In genomic region chrX:119871245-119871598, GRCh38 we compare ENCODE assay signal across 9 cellular contexts. TPM values are rescaled to one million over a fixed set of nuclear protein-coding genes. Genes with fewer than 3 reads are reported as not detected.
DNase-seq lines count a peak whose midpoint lies in the region; ATAC-seq and TF ChIP-seq lines count a peak whose summit lies in the region.
"Had no signal": no experiment of that assay in that cellular context is flagged by ENCODE, and none has a peak within 500 bp of the region (broad histone marks: within the 10 kb centered on the region; RNA-seq: fewer than 3 reads in every experiment).

No MANE protein-coding gene starts in this region.

- BruUV-seq in IMR-90 (replicated peaks; lab: Mats Ljungman, UMichigan): no TSS peak

- H4K5ac ChIP-seq in IMR-90 (ENCODE audit: low read depth, low read length): peak overlapping the region; percentile 67

- H3K4me1 Mint-ChIP-seq in brain: peaks cover 34% of the 10 kb centered on the region

- H3K27ac Mint-ChIP-seq in brain: peak overlapping the region; percentile 93 to 100 (median 99)

- intact Hi-C loops in IMR-90 (cut with micrococcal nuclease): loop anchor here (2.0 to 5.0 kb wide), 2 partner anchors 80 to 264 kb away; partner anchors contain the start of genes NKRF and RPL39

- H3K36me3 Mint-ChIP-seq in brain: peaks cover 8% of the 10 kb centered on the region

- H2AK5ac ChIP-seq in IMR-90 (ENCODE audit: low read depth, low read length): 0 out of 2 replicates have a peak overlapping the region, but pooled peaks have one; percentile 8

- H2BK120ac ChIP-seq in IMR-90 (ENCODE audit: low read depth, low read length): no peak overlapping the region

- H3K23ac ChIP-seq in IMR-90 (ENCODE audit: low read depth, low read length): peak overlapping the region; percentile 46; the same call in 1 of the 2 replicates

- peaks cover 7% of the 10 kb centered on the region; the same call in 1 of the 2 replicates for H4K20me1 ChIP-seq in DND-41 (ENCODE audit: insufficient read depth, low read length)
- H4K20me1 ChIP-seq in IMR-90 (ENCODE audit: insufficient read depth, low read length): peaks cover 3% of the 10 kb centered on the region; the same call in 1 of the 2 replicates

- H3K79me1 ChIP-seq in IMR-90 (ENCODE audit: low read depth in 1 of 2, low read length in 2 of 2): peaks cover 0 to 11% of the 10 kb centered on the region in 2 experiments; a peak in 3 of 4 replicates

- H3K56ac ChIP-seq in IMR-90 (ENCODE audit: extremely low read depth, insufficient read depth, low read length): peak overlapping the region; percentile 75

- DNase-seq in DND-41: no peak
- DNase-seq in IMR-90: peak; percentile 7
- DNase-seq in left lobe of liver (ENCODE audit: low spot score): no peak
- no peak for DNase-seq in stimulated activated CD4-positive, alpha-beta T cell treated with anti-CD3 and anti-CD28 coated beads, Interleukin-15, amount 100 ng/mL, for 24 hours
- no peak for DNase-seq in NCI-H1930 (lab: John Stamatoyannopoulos, UW)

- no peak for TF ChIP-seq RAD21 in IMR-90 (IDR thresholded peaks at IDR 0.05; ENCODE audit: low read length)

- H3K27ac ChIP-seq in DND-41 (ENCODE audit: low read length) (peak overlapping the region; percentile 98), IMR-90 (ENCODE audit: insufficient read depth, low read length) (peak overlapping the region; percentile 81), thymus (ENCODE audit: low read depth) (peak overlapping the region; percentile 98)

- no peak overlapping the region for H2BK20ac ChIP-seq in IMR-90 (ENCODE audit: low read depth, low read length)

- peak overlapping the region; percentile 72 for H3K18ac ChIP-seq in IMR-90 (ENCODE audit: low read depth, low read length)

- 30% methylated on average over 9 of the region's 26 CpGs; no CpG with 5 or more reads in 1 of the 2 experiments for WGBS in IMR-90 (ENCODE audit: extremely low coverage in 2 of 2, insufficient read length in 1 of 2), 2 experiments
- WGBS in thymus: under 1% methylated on average over 26 of the region's 26 CpGs

- no peak for TF ChIP-seq POLR2A in IMR-90 (IDR thresholded peaks at IDR 0.05; ENCODE audit: low read depth, low read length)

- H3K4me3 Mint-ChIP-seq in brain: peak overlapping the region; percentile 94 to 99 (median 96)

- peak overlapping the region; percentile 72 for H3K4me2 ChIP-seq in DND-41 (ENCODE audit: insufficient read depth, low read length)
- H3K4me2 ChIP-seq in IMR-90 (ENCODE audit: low read depth, low read length): peak overlapping the region; percentile 89

- peak overlapping the region; percentile 76 for H3K4ac ChIP-seq in IMR-90 (ENCODE audit: low read depth, low read length)

- H3K4me3 ChIP-seq in DND-41 (ENCODE audit: low read depth in 1 of 2, low read length in 2 of 2): peak overlapping the region; percentile 61 to 77
- peak overlapping the region; percentile 89 for H3K4me3 ChIP-seq in IMR-90 (ENCODE audit: insufficient read depth, low read depth, low read length)
- H3K4me3 ChIP-seq in thymus (ENCODE audit: low read length): peak overlapping the region; percentile 74

- TF ChIP-seq CTCF in DND-41 (IDR thresholded peaks at IDR 0.05; ENCODE audit: borderline replicate concordance, extremely low read depth, low read length, poor library complexity, severe bottlenecking) (no peak), IMR-90 (conservative IDR thresholded peaks at IDR 0.05; ENCODE audit: low read depth, low read length) (no peak), brain (conservative IDR thresholded peaks at IDR 0.05) (no peak)

- H2BK5ac ChIP-seq in IMR-90 (ENCODE audit: low read depth, low read length, poor library complexity, severe bottlenecking): peak overlapping the region; percentile 69

- H4K8ac ChIP-seq in IMR-90 (ENCODE audit: low read depth in 2 of 2, low read length in 2 of 2): peak overlapping the region; percentile 72; a peak in 2 of 4 replicates

- no peak overlapping the region for H2BK15ac ChIP-seq in IMR-90 (ENCODE audit: low read depth, low read length)

- peak overlapping the region; percentile 43 for H3K14ac ChIP-seq in IMR-90 (replicated peaks; ENCODE audit: low read depth, low read length)

- ATAC-seq in DND-41 (ENCODE audit: insufficient read depth, low read depth): peak; percentile 24
- ATAC-seq in GM21526 (IDR thresholded peaks at IDR 0.05; ENCODE audit: low FRiP score, unreplicated experiment): peak; percentile 41
- peak; percentile 40 for ATAC-seq in IMR-90 (ENCODE audit: low read depth)
- peak; percentile 65 for ATAC-seq in left lobe of liver

- POLR2A ChIA-PET in IMR-90 (lab: Charles Lee; ENCODE audit: unreplicated experiment): no interaction called here

- peak overlapping the region; percentile 65 for H4K91ac ChIP-seq in IMR-90 (ENCODE audit: insufficient read depth, low read depth, low read length)

- H2AK9ac ChIP-seq in IMR-90 (replicated peaks; ENCODE audit: low read depth, low read length, poor library complexity): peak overlapping the region; percentile 96

- dilution Hi-C loops in IMR-90 (cut with HindIII; ENCODE audit: low sequenced_read_pairs, unreplicated experiment): no loop called here

- H3K9me3 ChIP-seq in DND-41 (ENCODE audit: insufficient read depth, low read length, severe bottlenecking): no peaks in the 10 kb centered on the region
- H3K9me3 ChIP-seq in IMR-90 (ENCODE audit: control insufficient read depth, insufficient read depth, low read length): no peaks in the 10 kb centered on the region
- no peaks in the 10 kb centered on the region for H3K9me3 ChIP-seq in thymus (ENCODE audit: control insufficient read depth)

- peaks cover 0 to 8% (median 0%) of the 10 kb centered on the region in 5 experiments for H3K9me3 Mint-ChIP-seq in brain

- H3K36me3 ChIP-seq in DND-41 (ENCODE audit: insufficient read depth, low read length) (peaks cover 15% of the 10 kb centered on the region), IMR-90 (ENCODE audit: control insufficient read depth, insufficient read depth, low read length) (no peaks in the 10 kb centered on the region; the same call in 1 of the 2 replicates), thymus (ENCODE audit: control insufficient read depth, insufficient read depth) (no peaks in the 10 kb centered on the region)

- H3K27me3 ChIP-seq in DND-41 (ENCODE audit: insufficient read depth, low read length, poor library complexity): no peaks in the 10 kb centered on the region
- H3K27me3 ChIP-seq in IMR-90 (ENCODE audit: control insufficient read depth, insufficient read depth, low read length): no peaks in the 10 kb centered on the region
- no peaks in the 10 kb centered on the region for H3K27me3 ChIP-seq in thymus (ENCODE audit: control insufficient read depth, insufficient read depth)

- H2AFZ ChIP-seq in DND-41 (ENCODE audit: low read depth, low read length) (peak overlapping the region; percentile 87), IMR-90 (replicated peaks; ENCODE audit: low read length, poor library complexity) (peak overlapping the region; percentile 94)

- H3K79me2 ChIP-seq in DND-41 (ENCODE audit: insufficient read depth, low read length): peaks cover 61% of the 10 kb centered on the region

- peaks cover 15% of the 10 kb centered on the region for H3K27me3 Mint-ChIP-seq in brain

- H3K9ac ChIP-seq in DND-41 (ENCODE audit: low read depth, low read length) (peak overlapping the region; percentile 94), IMR-90 (ENCODE audit: low read depth, low read length) (peak overlapping the region; percentile 87)

- peaks cover 29% of the 10 kb centered on the region for H3K4me1 ChIP-seq in DND-41 (ENCODE audit: insufficient read depth, low read length)
- H3K4me1 ChIP-seq in IMR-90 (ENCODE audit: control insufficient read depth, insufficient read depth, low read length): no peaks in the 10 kb centered on the region
- H3K4me1 ChIP-seq in thymus (ENCODE audit: control insufficient read depth, insufficient read depth, low read length): peaks cover 4% of the 10 kb centered on the region

- H3K9me1 ChIP-seq in IMR-90 (ENCODE audit: insufficient read depth, low read length): no peaks in the 10 kb centered on the region

- in situ Hi-C loops in IMR-90 (cut with MboI; ENCODE audit: low sequenced_read_pairs): no loop called here

- CTCF ChIA-PET in IMR-90 (lab: Yijun Ruan, JAX): interaction anchor here (0.6 to 1.3 kb wide), 2 partner anchors 9 to 16 kb away, joined by 3 to 4 read pairs; no protein-coding TSS in a partner anchor

TF ChIP-seq in IMR-90, 13 proteins besides CTCF, POLR2A, EP300 and RAD21:
- TF ChIP-seq CEBPB (IDR thresholded peaks at IDR 0.05; ENCODE audit: low read depth, low read length) (no peak), RFX5 (IDR thresholded peaks at IDR 0.05; ENCODE audit: low read depth, low read length) (no peak), BHLHE40 (IDR thresholded peaks at IDR 0.05; ENCODE audit: low read depth, low read length) (no peak), RCOR1 (IDR thresholded peaks at IDR 0.05; ENCODE audit: insufficient replicate concordance, low read length) (no peak), MAFK (IDR thresholded peaks at IDR 0.05; ENCODE audit: low read depth, low read length) (no peak), MXI1 (IDR thresholded peaks at IDR 0.05; ENCODE audit: borderline replicate concordance, low read depth, low read length) (no peak), SMC3 (IDR thresholded peaks at IDR 0.05; ENCODE audit: low read depth, low read length) (no peak)

RNA-seq across cellular contexts. Expression of gene RNF113A, which starts 0.3 kb away (rescaled TPM):
- total RNA-seq in IMR-90 (2012; rRNA removed) (16.5 and 20.6 TPM in 2 replicates), left lobe of liver (6.7 TPM)
- polyA plus RNA-seq in IMR-90 (2012; rRNA removed) (15.9 and 17.0 TPM in 2 replicates), brain (ENCODE audit: insufficient read depth, low read depth, low replicate concordance) (19.2 TPM), thymus (34.3 TPM)
- polyA plus RNA-seq in IMR-90 (2012; cell fraction: cytosol; rRNA removed): 10.5 and 11.2 TPM in 2 replicates
- 4.4 and 6.8 TPM in 2 replicates for polyA plus RNA-seq in IMR-90 (2012; cell fraction: nucleus; rRNA removed; ENCODE audit: low replicate concordance)

RNA-seq across cellular contexts. Expression of gene NDUFA1, which starts 0.4 kb away (rescaled TPM):
- 12.5 and 47.5 TPM in 2 replicates for total RNA-seq in IMR-90 (2012; rRNA removed)
- polyA plus RNA-seq in IMR-90 (2012; rRNA removed): 90.1 and 104 TPM in 2 replicates
- polyA plus RNA-seq in IMR-90 (2012; cell fraction: cytosol; rRNA removed): 9.7 and 28.6 TPM in 2 replicates
- 1.9 and 15.3 TPM in 2 replicates for polyA plus RNA-seq in IMR-90 (2012; cell fraction: nucleus; rRNA removed; ENCODE audit: low replicate concordance)
- 157 TPM for polyA plus RNA-seq in brain (ENCODE audit: insufficient read depth, low read depth, low replicate concordance)
- 62.6 TPM for total RNA-seq in left lobe of liver
- polyA plus RNA-seq in thymus: 120 TPM

RNA-seq across cellular contexts. Expression of gene UPF3B, which starts 18.5 kb away (rescaled TPM):
- total RNA-seq in IMR-90 (2012; rRNA removed) (0.54 and 1.4 TPM in 2 replicates), left lobe of liver (2.9 TPM)
- polyA plus RNA-seq in IMR-90 (2012; rRNA removed) (6.0 and 6.4 TPM in 2 replicates), brain (ENCODE audit: insufficient read depth, low read depth, low replicate concordance) (5.7 TPM), thymus (13.7 TPM)
- polyA plus RNA-seq in IMR-90 (2012; cell fraction: cytosol; rRNA removed): 0.88 and 1.1 TPM in 2 replicates
- 0.84 and 4.6 TPM in 2 replicates for polyA plus RNA-seq in IMR-90 (2012; cell fraction: nucleus; rRNA removed; ENCODE audit: low replicate concordance)

RNA-seq across cellular contexts. Expression of gene AKAP14, which starts 24.5 kb away (rescaled TPM):
- total RNA-seq in IMR-90 (2012; rRNA removed): not detected in 2 replicates
- not detected in 2 replicates for polyA plus RNA-seq in IMR-90 (2012; rRNA removed)
- polyA plus RNA-seq in IMR-90 (2012; cell fraction: cytosol; rRNA removed): not detected in 2 replicates
- not detected in 2 replicates for polyA plus RNA-seq in IMR-90 (2012; cell fraction: nucleus; rRNA removed; ENCODE audit: low replicate concordance)
- not detected for polyA plus RNA-seq in brain (ENCODE audit: insufficient read depth, low read depth, low replicate concordance)
- not detected for total RNA-seq in left lobe of liver
- 0.34 TPM for polyA plus RNA-seq in thymus
- total RNA-seq: T-helper 2 cell treated with Interferon-gamma antibody and Interleukin-4, amounts not matched to agents 100 ng/mL and 5 ng/mL, for 36 hours had no signal
